24 cellular contexts compared by ENCODE assay signal in the genomic region with DNA sequence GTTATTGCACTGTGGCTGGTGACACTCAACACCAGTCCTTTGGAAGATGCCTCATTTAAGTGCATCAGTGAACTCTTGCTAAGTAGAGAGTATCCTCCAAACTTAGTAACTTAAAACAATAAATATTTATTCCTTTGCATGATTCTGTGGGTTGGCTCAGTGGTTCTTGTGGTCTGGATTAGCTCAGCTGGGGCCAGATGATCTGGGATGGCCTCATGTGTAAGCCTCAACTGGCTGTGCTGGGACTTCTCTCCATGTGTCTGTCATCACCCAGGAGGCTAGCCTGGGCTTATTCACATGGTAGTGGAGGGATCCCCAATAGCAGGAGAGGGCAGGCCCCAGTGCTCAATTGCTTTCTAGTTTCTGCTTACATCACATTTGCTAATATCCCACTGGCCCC. TPM values are rescaled to one million over a fixed set of nuclear protein-coding genes. Genes with fewer than 3 reads are reported as not detected.
DNase-seq lines count a peak whose midpoint lies in the region; ATAC-seq and TF ChIP-seq lines count a peak whose summit lies in the region.
"Had no signal": no experiment of that assay in that cellular context is flagged by ENCODE, and none has a peak within 500 bp of the region (broad histone marks: within the 10 kb centered on the region; RNA-seq: fewer than 3 reads in every experiment).

No MANE protein-coding gene starts in this region.

- peak; percentile 41 for DNase-seq in EH (ENCODE audit: low read depth)
- DNase-seq in IMR-90, result peak; percentile 79
- DNase-seq in astrocyte of the spinal cord (ENCODE audit: low read depth, low spot score), result peak; percentile 42
- peak; percentile 89 for DNase-seq in myocyte (ENCODE audit: low read depth)
- DNase-seq in activated effector memory CD4-positive, alpha-beta T cell treated with anti-CD3 and anti-CD28 coated beads, Interleukin-2, amount 50 U/mL, for 16 hours, result no peak
- no peak for DNase-seq in activated naive CD8-positive, alpha-beta T cell treated with anti-CD3 and anti-CD28 coated beads, Interleukin-2, amount 50 U/mL, for 24 hours
- no peak for DNase-seq in HK-2 (ENCODE audit: unreplicated experiment)
- DNase-seq: activated CD4-positive, alpha-beta T cell treated with anti-CD3 and anti-CD28 coated beads, Interleukin-2, amount 50 U/mL, for 48 hours; activated CD8-positive, alpha-beta memory T cell treated with anti-CD3 and anti-CD28 coated beads, Interleukin-2, amount 50 U/mL, for 4 hours; effector memory CD8-positive, alpha-beta T cell; glutamatergic neuron; HFFc6; kidney glomerular epithelial cell; MM.1S; NCI-H510A treated with DMSO at 0.1 percent for 48 hours; NK-92 treated with Interleukin-12 subunit alpha and Interleukin-12 subunit beta, amount 100 ng/mL, for 24 hours; posterior cingulate gyrus; SIG-M5 had no signal

- H3K36me3 Mint-ChIP-seq in activated naive CD8-positive, alpha-beta T cell treated with anti-CD3 and anti-CD28 coated beads, Interleukin-2, amount 50 U/mL, for 24 hours (ENCODE audit: low read depth), result peaks cover 12% of the 10 kb centered on the region

- no peak overlapping the region for H2BK20ac ChIP-seq in IMR-90 (ENCODE audit: low read depth, low read length)

- no peak overlapping the region for H3K4ac ChIP-seq in IMR-90 (ENCODE audit: low read depth, low read length)

- H3K27ac ChIP-seq in IMR-90 (ENCODE audit: insufficient read depth, low read length), result no peak overlapping the region
- H3K27ac ChIP-seq: coronary artery, neural progenitor cell had no signal

- ATAC-seq in IMR-90 (ENCODE audit: low read depth), result peak; percentile 80
- ATAC-seq in activated naive CD8-positive, alpha-beta T cell treated with anti-CD3 and anti-CD28 coated beads, Interleukin-2, amount 50 U/mL, for 24 hours, result no peak
- ATAC-seq: effector memory CD8-positive, alpha-beta T cell; K562 had no signal

- no peak overlapping the region for H4K91ac ChIP-seq in IMR-90 (ENCODE audit: insufficient read depth, low read depth, low read length)

- no peak overlapping the region for H2AFZ ChIP-seq in IMR-90 (replicated peaks; ENCODE audit: low read length, poor library complexity)
- H2AFZ ChIP-seq: neural progenitor cell had no signal

- no TSS peak for BruUV-seq in IMR-90 (replicated peaks; lab: Mats Ljungman, UMichigan)

- dilution Hi-C loops in IMR-90 (cut with HindIII; ENCODE audit: low sequenced_read_pairs, unreplicated experiment), result no loop called here

- H3K9ac ChIP-seq in IMR-90 (ENCODE audit: low read depth, low read length), result no peak overlapping the region
- H3K9ac ChIP-seq: neural progenitor cell had no signal

- no peak overlapping the region for H3K4me3 Mint-ChIP-seq in activated naive CD8-positive, alpha-beta T cell treated with anti-CD3 and anti-CD28 coated beads, Interleukin-2, amount 50 U/mL, for 24 hours
- H3K4me3 Mint-ChIP-seq: activated naive CD8-positive, alpha-beta T cell; effector memory CD8-positive, alpha-beta T cell; HFFc6; neural progenitor cell; type B pancreatic cell had no signal

- POLR2A ChIA-PET in IMR-90 (lab: Charles Lee; ENCODE audit: unreplicated experiment), result no interaction called here

- H4K20me1 ChIP-seq in IMR-90 (ENCODE audit: insufficient read depth, low read length), result no peaks in the 10 kb centered on the region

- TF ChIP-seq POLR2A in IMR-90 (IDR thresholded peaks at IDR 0.05; ENCODE audit: low read depth, low read length), result no peak

- no peak overlapping the region for H2AK9ac ChIP-seq in IMR-90 (replicated peaks; ENCODE audit: low read depth, low read length, poor library complexity)

- H3K4me2 ChIP-seq in IMR-90 (ENCODE audit: low read depth, low read length), result no peak overlapping the region
- H3K4me2 ChIP-seq: neural progenitor cell had no signal

- no peaks in the 10 kb centered on the region for H3K9me3 Mint-ChIP-seq in activated naive CD8-positive, alpha-beta T cell treated with anti-CD3 and anti-CD28 coated beads, Interleukin-2, amount 50 U/mL, for 24 hours
- H3K9me3 Mint-ChIP-seq: effector memory CD8-positive, alpha-beta T cell; HFFc6; neural progenitor cell; type B pancreatic cell had no signal

- H3K18ac ChIP-seq in IMR-90 (ENCODE audit: low read depth, low read length), result no peak overlapping the region

- in situ Hi-C loops in IMR-90 (cut with MboI; ENCODE audit: low sequenced_read_pairs) (no loop called here), astrocyte of the spinal cord (cut with HindIII; ENCODE audit: low sequenced_read_pairs) (no loop called here)

- no peak overlapping the region for H3K14ac ChIP-seq in IMR-90 (replicated peaks; ENCODE audit: low read depth, low read length)

- no peak overlapping the region for H2BK15ac ChIP-seq in IMR-90 (ENCODE audit: low read depth, low read length)

- H3K23ac ChIP-seq in IMR-90 (ENCODE audit: low read depth, low read length), result no peak overlapping the region

- no peak overlapping the region for H2BK5ac ChIP-seq in IMR-90 (ENCODE audit: low read depth, low read length, poor library complexity, severe bottlenecking)

- no peak overlapping the region for H2BK120ac ChIP-seq in IMR-90 (ENCODE audit: low read depth, low read length)

- H3K4me1 Mint-ChIP-seq in activated naive CD8-positive, alpha-beta T cell treated with anti-CD3 and anti-CD28 coated beads, Interleukin-2, amount 50 U/mL, for 24 hours, result no peaks in the 10 kb centered on the region
- H3K4me1 Mint-ChIP-seq: neural progenitor cell had no signal

- no peak for TF ChIP-seq RAD21 in IMR-90 (IDR thresholded peaks at IDR 0.05; ENCODE audit: low read length)

- H4K8ac ChIP-seq in IMR-90 (ENCODE audit: low read depth in 2 of 2, low read length in 2 of 2), result no peak overlapping the region

- H3K27ac Mint-ChIP-seq in activated naive CD8-positive, alpha-beta T cell treated with anti-CD3 and anti-CD28 coated beads, Interleukin-2, amount 50 U/mL, for 24 hours, result no peak overlapping the region
- H3K27ac Mint-ChIP-seq: activated naive CD8-positive, alpha-beta T cell; effector memory CD8-positive, alpha-beta T cell; HFFc6; neural progenitor cell; type B pancreatic cell had no signal

- intact Hi-C loops in IMR-90 (cut with micrococcal nuclease), result no loop called here

- H2AK5ac ChIP-seq in IMR-90 (ENCODE audit: low read depth, low read length), result no peak overlapping the region

- TF ChIP-seq CTCF in IMR-90 (conservative IDR thresholded peaks at IDR 0.05; ENCODE audit: low read depth, low read length) (no peak), astrocyte of the spinal cord (IDR thresholded peaks at IDR 0.05; ENCODE audit: low read depth, low read length) (no peak)

- H3K56ac ChIP-seq in IMR-90 (ENCODE audit: extremely low read depth, insufficient read depth, low read length), result no peak overlapping the region

- H3K27me3 Mint-ChIP-seq in activated naive CD8-positive, alpha-beta T cell treated with anti-CD3 and anti-CD28 coated beads, Interleukin-2, amount 50 U/mL, for 24 hours, result peaks cover 5% of the 10 kb centered on the region

- H3K4me3 ChIP-seq in IMR-90 (ENCODE audit: insufficient read depth, low read depth, low read length) (no peak overlapping the region), astrocyte of the spinal cord (ENCODE audit: low read depth, low read length) (no peak overlapping the region)
- H3K4me3 ChIP-seq: coronary artery, K562, lung, neural progenitor cell had no signal

- H3K9me1 ChIP-seq in IMR-90 (ENCODE audit: insufficient read depth, low read length), result peaks cover 3% of the 10 kb centered on the region; the same call in 1 of the 2 replicates

- peaks cover 16% of the 10 kb centered on the region; the same call in 1 of the 2 replicates for H3K36me3 ChIP-seq in IMR-90 (ENCODE audit: control insufficient read depth, insufficient read depth, low read length)
- H3K36me3 ChIP-seq: neural progenitor cell had no signal

- CTCF ChIA-PET in IMR-90 (lab: Yijun Ruan, JAX), result interaction anchor here (0.6 kb wide), 1 partner anchor 1088 kb away, joined by 3 read pairs; no protein-coding TSS in a partner anchor

- no peaks in the 10 kb centered on the region; the same call in 1 of the 2 replicates for H3K4me1 ChIP-seq in IMR-90 (ENCODE audit: control insufficient read depth, insufficient read depth, low read length)
- H3K4me1 ChIP-seq: neural progenitor cell had no signal

- H3K27me3 ChIP-seq in IMR-90 (ENCODE audit: control insufficient read depth, insufficient read depth, low read length), result no peaks in the 10 kb centered on the region

- H3K9me3 ChIP-seq in IMR-90 (ENCODE audit: control insufficient read depth, insufficient read depth, low read length), result no peaks in the 10 kb centered on the region

- no peak overlapping the region for H4K5ac ChIP-seq in IMR-90 (ENCODE audit: low read depth, low read length)

- H3K79me1 ChIP-seq in IMR-90 (ENCODE audit: low read depth in 1 of 2, low read length in 2 of 2), result no peaks in the 10 kb centered on the region

TF ChIP-seq in IMR-90, 13 proteins besides CTCF, POLR2A, EP300 and RAD21:
- TF ChIP-seq, protein P1, sequence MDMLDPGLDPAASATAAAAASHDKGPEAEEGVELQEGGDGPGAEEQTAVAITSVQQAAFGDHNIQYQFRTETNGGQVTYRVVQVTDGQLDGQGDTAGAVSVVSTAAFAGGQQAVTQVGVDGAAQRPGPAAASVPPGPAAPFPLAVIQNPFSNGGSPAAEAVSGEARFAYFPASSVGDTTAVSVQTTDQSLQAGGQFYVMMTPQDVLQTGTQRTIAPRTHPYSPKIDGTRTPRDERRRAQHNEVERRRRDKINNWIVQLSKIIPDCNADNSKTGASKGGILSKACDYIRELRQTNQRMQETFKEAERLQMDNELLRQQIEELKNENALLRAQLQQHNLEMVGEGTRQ (IDR thresholded peaks at IDR 0.05; ENCODE audit: low read depth, low read length), result no peak

RNA-seq across cellular contexts. Expression of a gene that starts 8.3 kb away (rescaled TPM):
- under 0.01 TPM in 2 replicates for total RNA-seq in IMR-90 (2012; rRNA removed)
- polyA plus RNA-seq in IMR-90 (2012; rRNA removed), result 0.11 and 0.19 TPM in 2 replicates
- polyA plus RNA-seq in IMR-90 (2012; cell fraction: cytosol; rRNA removed), result 0.05 and 0.21 TPM in 2 replicates
- 0.07 and 0.37 TPM in 2 replicates for polyA plus RNA-seq in IMR-90 (2012; cell fraction: nucleus; rRNA removed; ENCODE audit: low replicate concordance)
- total RNA-seq in myocyte, result not detected in 2 replicates
- not detected for polyA plus RNA-seq in myocyte (2012)
- total RNA-seq: K562 had no signal
- polyA plus RNA-seq: K562 had no signal

RNA-seq across cellular contexts. Expression of a gene that starts 39.6 kb away (rescaled TPM):
- total RNA-seq in IMR-90 (2012; rRNA removed) (76.4 and 80.3 TPM in 2 replicates), myocyte (55.9 and 80.2 TPM in 2 replicates)
- polyA plus RNA-seq in IMR-90 (2012; rRNA removed), result 43.3 and 45.9 TPM in 2 replicates
- polyA plus RNA-seq in IMR-90 (2012; cell fraction: cytosol; rRNA removed), result 14.1 and 16.1 TPM in 2 replicates
- 15.7 and 72.8 TPM in 2 replicates for polyA plus RNA-seq in IMR-90 (2012; cell fraction: nucleus; rRNA removed; ENCODE audit: low replicate concordance)
- 49.7 TPM for polyA plus RNA-seq in myocyte (2012)

Comparison
In these comparisons a context has a peak if more than half of its experiments do, and no peak if none do; other contexts are left out.
1. DNase-seq: peak in EH (single experiment), IMR-90 (single experiment), astrocyte of the spinal cord (single experiment) and myocyte (single experiment); none in activated effector memory CD4-positive, alpha-beta T cell treated with anti-CD3 and anti-CD28 coated beads, Interleukin-2, amount 50 U/mL, for 16 hours (single experiment), activated naive CD8-positive, alpha-beta T cell treated with anti-CD3 and anti-CD28 coated beads, Interleukin-2, amount 50 U/mL, for 24 hours (single experiment) and HK-2 (single experiment).